Comparison of ENCODE assay signal across 9 cellular contexts in genomic region chr11:74331000-74331399, GRCh38. TPM values are rescaled to one million over a fixed set of nuclear protein-coding genes. Genes with fewer than 3 reads are reported as not detected.
"Had no signal": no experiment of that assay in that cellular context is flagged by ENCODE, and none has a peak within 500 bp of the region (broad histone marks: within the 10 kb centered on the region; RNA-seq: fewer than 3 reads in every experiment).

No MANE protein-coding gene starts in this region.

RNA-seq across cellular contexts. Expression of gene P4HA3, which starts 19.6 kb away (rescaled TPM):
- total RNA-seq: activated CD4-positive, alpha-beta memory T cell treated with anti-CD3 and anti-CD28 coated beads, Interleukin-2, amount 10 ng/mL, durations not matched to agents 7 days and 5 days; activated CD4-positive, alpha-beta T cell treated with anti-CD3 and anti-CD28 coated beads, Interleukin-2, amount 10 ng/mL, durations not matched to agents 7 days and 5 days; activated naive CD4-positive, alpha-beta T cell treated with anti-CD3 and anti-CD28 coated beads, Interleukin-2, amount 50 U/mL, for 72 hours; activated naive CD8-positive, alpha-beta T cell treated with anti-CD3 and anti-CD28 coated beads, Interleukin-2, amount 10 ng/mL, durations not matched to agents 7 days and 5 days; activated T-cell treated with anti-CD3 and anti-CD28 coated beads, Interleukin-2, amount 50 U/mL, for 72 hours; cardiac muscle cell; endodermal cell; T-cell; T-helper 2 cell treated with Interferon-gamma antibody and Interleukin-4, amounts not matched to agents 100 ng/mL and 5 ng/mL, for 36 hours had no signal
